In genomic region chr18:79393626-79394401, GRCh38 we compare ENCODE assay signal across 8 cellular contexts. TPM values are rescaled to one million over a fixed set of nuclear protein-coding genes. Genes with fewer than 3 reads are reported as not detected.
A peak's percentile ranks its signal among the peaks of the same experiment; 100 is the strongest.
DNase-seq lines count a peak whose midpoint lies in the region; ATAC-seq, FAIRE-seq and TF ChIP-seq lines count a peak whose summit lies in the region.

No MANE protein-coding gene starts in this region.

- peak overlapping the region; percentile 98 for H3K18ac ChIP-seq in mesendoderm (ENCODE audit: low read length)

- H3K27ac ChIP-seq in A549: peak overlapping the region; percentile 74 to 95
- no peak overlapping the region for H3K27ac ChIP-seq in mesendoderm (ENCODE audit: low read depth, low read length)
- H3K27ac ChIP-seq in testis: peak overlapping the region; percentile 72 to 83

- no peak overlapping the region for H4K8ac ChIP-seq in mesendoderm (ENCODE audit: low read depth, low read length)

- H3K36me3 ChIP-seq in mesendoderm (ENCODE audit: control insufficient read depth, insufficient read depth, low read length): no peaks in the 10 kb centered on the region
- H3K36me3 ChIP-seq in testis (ENCODE audit: low read depth, missing control alignments): no peaks in the 10 kb centered on the region

- H3K4ac ChIP-seq in mesendoderm (ENCODE audit: low read depth, low read length): peak overlapping the region; percentile 60

- H3K9me3 ChIP-seq in A549 (no peaks in the 10 kb centered on the region), testis (no peaks in the 10 kb centered on the region)

- no peak overlapping the region for H2BK15ac ChIP-seq in mesendoderm (replicated peaks; ENCODE audit: low read depth)

- H3K9me3 Mint-ChIP-seq in activated CD4-positive, alpha-beta memory T cell treated with anti-CD3 and anti-CD28 coated beads for 36 hours: no peaks in the 10 kb centered on the region

- no peak for TF ChIP-seq RAD21 in A549 (conservative IDR thresholded peaks at IDR 0.05 in 1 of 2, IDR thresholded peaks at IDR 0.05 in 1 of 2)

- no peaks in the 10 kb centered on the region for H3K79me1 ChIP-seq in mesendoderm (ENCODE audit: low read length)

- no peak overlapping the region for H4K5ac ChIP-seq in mesendoderm (ENCODE audit: low read length)

- CTCF ChIA-PET in A549 (lab: Yijun Ruan, JAX): interaction anchor here (0.8 to 3.1 kb wide), 4 partner anchors 9 to 136 kb away, joined by 4 to 17 read pairs (median 4); no protein-coding TSS in a partner anchor
- CTCF ChIA-PET in activated CD4-positive, alpha-beta memory T cell treated with anti-CD3 and anti-CD28 coated beads for 36 hours (lab: Charles Lee): interaction anchor here (0.8 to 2.1 kb wide), 12 partner anchors 12 to 249 kb away, joined by 3 to 22 read pairs (median 4); no protein-coding TSS in a partner anchor

- H3K4me3 Mint-ChIP-seq in activated CD4-positive, alpha-beta memory T cell treated with anti-CD3 and anti-CD28 coated beads for 36 hours: peak overlapping the region; percentile 77

- H3K4me2 ChIP-seq in A549: peak overlapping the region; percentile 97
- H3K4me2 ChIP-seq in mesendoderm (ENCODE audit: low read length): peak overlapping the region; percentile 50

- no peak overlapping the region for H2BK5ac ChIP-seq in mesendoderm (ENCODE audit: low read length)

- H3K9ac ChIP-seq in mesendoderm (ENCODE audit: low read length): peak overlapping the region; percentile 57

- WGBS in A549 (ENCODE audit: missing lambda C conversion rate): 3% methylated on average over 18 of the region's 67 CpGs
- whole genome bisulfite sequencing in mesendoderm (ENCODE audit: extremely low coverage, insufficient coverage, low lambda C conversion rate): no CpG with 5 or more reads among the region's 67 CpGs
- 0 to 1% methylated on average over 33 to 60 of the region's 67 CpGs for WGBS in testis, 2 donors

- H3K27me3 ChIP-seq in mesendoderm (ENCODE audit: insufficient read depth, low read length, poor library complexity) (peaks cover 42% of the 10 kb centered on the region), testis (no peaks in the 10 kb centered on the region)

- no peak for FAIRE-seq in A549 (lab: Jason Lieb, UNC)

- H3K4me1 Mint-ChIP-seq in activated CD4-positive, alpha-beta memory T cell treated with anti-CD3 and anti-CD28 coated beads for 36 hours (ENCODE audit: low read depth): peaks cover 24% of the 10 kb centered on the region

- peaks cover 12% of the 10 kb centered on the region for H3K36me3 Mint-ChIP-seq in activated CD4-positive, alpha-beta memory T cell treated with anti-CD3 and anti-CD28 coated beads for 36 hours

- no peak overlapping the region for H2BK120ac ChIP-seq in mesendoderm (ENCODE audit: low read depth, low read length)

- H3K56ac ChIP-seq in mesendoderm (ENCODE audit: low read length): peak overlapping the region; percentile 60

- intact Hi-C loops in activated CD4-positive, alpha-beta memory T cell treated with anti-CD3 and anti-CD28 coated beads for 36 hours (cut with micrococcal nuclease): loop anchor here (2.0 kb wide), 2 partner anchors 15 to 285 kb away; partner anchors contain the start of gene CTDP1
- intact Hi-C loops in testis (cut with DNase I; ENCODE audit: low total_unique reads): no loop called here

- in situ Hi-C loops in GM13977 (cut with MboI; ENCODE audit: low pct_unique_long_range_greater_than_20kb, low sequenced_read_pairs, unreplicated experiment): no loop called here

- POLR2A ChIA-PET in A549 (lab: Yijun Ruan, JAX): interaction anchor here (0.8 kb wide), 1 partner anchor 13 kb away, joined by 3 read pairs; no protein-coding TSS in a partner anchor
- POLR2A ChIA-PET in activated CD4-positive, alpha-beta memory T cell treated with anti-CD3 and anti-CD28 coated beads for 36 hours (lab: Charles Lee): interaction anchor here (0.6 to 7.5 kb wide), 8 partner anchors 8 to 286 kb away, joined by 3 to 63 read pairs (median 4); no protein-coding TSS in a partner anchor

- TF ChIP-seq POLR2A in A549 (IDR thresholded peaks at IDR 0.05; ENCODE audit: low read length) (no peak), testis (IDR thresholded peaks at IDR 0.05) (no peak)

- peak; percentile 64 to 71 for DNase-seq in A549 (ENCODE audit: low read depth in 1 of 2, low spot score in 1 of 2)
- peak; percentile 80 for DNase-seq in GM13977 (ENCODE audit: low spot score)
- DNase-seq in NCI-H1694 (lab: John Stamatoyannopoulos, UW): peak; percentile 38
- DNase-seq in activated CD4-positive, alpha-beta memory T cell treated with anti-CD3 and anti-CD28 coated beads for 36 hours: peak; percentile 67
- DNase-seq in epithelial cell of esophagus (ENCODE audit: low read depth): peak; percentile 63
- peak; percentile 88 for DNase-seq in mesendoderm
- peak; percentile 78 for DNase-seq in testis
- no peak for DNase-seq in cortex of kidney (lab: John Stamatoyannopoulos, UW)

- peak overlapping the region; percentile 52 for H3K4me3 ChIP-seq in A549
- H3K4me3 ChIP-seq in epithelial cell of esophagus (ENCODE audit: low read length): peak overlapping the region; percentile 36
- peak overlapping the region; percentile 30 for H3K4me3 ChIP-seq in mesendoderm (ENCODE audit: low read length)
- peak overlapping the region; percentile 54 to 64 for H3K4me3 ChIP-seq in testis

- H3K27ac Mint-ChIP-seq in activated CD4-positive, alpha-beta memory T cell treated with anti-CD3 and anti-CD28 coated beads for 36 hours: peak overlapping the region; percentile 74

- H3K23ac ChIP-seq in mesendoderm (ENCODE audit: low read length): no peak overlapping the region

- no peak overlapping the region for H2AK5ac ChIP-seq in mesendoderm (ENCODE audit: low read length)

- H3K4me1 ChIP-seq in A549 (no peaks in the 10 kb centered on the region), mesendoderm (ENCODE audit: control insufficient read depth, low read depth, low read length) (no peaks in the 10 kb centered on the region), testis (peaks cover 11% of the 10 kb centered on the region)

- peaks cover 4% of the 10 kb centered on the region for H3K27me3 Mint-ChIP-seq in activated CD4-positive, alpha-beta memory T cell treated with anti-CD3 and anti-CD28 coated beads for 36 hours

- peak; percentile 76 to 79 for ATAC-seq in A549

- no peaks in the 10 kb centered on the region for H3K79me2 ChIP-seq in mesendoderm (ENCODE audit: control insufficient read depth, insufficient read depth, low read length)

- TF ChIP-seq CTCF in A549 (IDR thresholded peaks at IDR 0.05) (no peak), GM13977 (IDR thresholded peaks at IDR 0.05; ENCODE audit: extremely low read depth, insufficient read depth, missing control alignments) (no peak), epithelial cell of esophagus (IDR thresholded peaks at IDR 0.05; ENCODE audit: insufficient read depth, low read depth, low read length, missing control alignments) (no peak), testis (IDR thresholded peaks at IDR 0.05) (no peak)

- no peak for TF ChIP-seq EP300 in A549 (IDR thresholded peaks at IDR 0.05)

TF ChIP-seq in A549, 52 proteins besides CTCF, POLR2A, EP300 and RAD21:
- TF ChIP-seq, protein P1, sequence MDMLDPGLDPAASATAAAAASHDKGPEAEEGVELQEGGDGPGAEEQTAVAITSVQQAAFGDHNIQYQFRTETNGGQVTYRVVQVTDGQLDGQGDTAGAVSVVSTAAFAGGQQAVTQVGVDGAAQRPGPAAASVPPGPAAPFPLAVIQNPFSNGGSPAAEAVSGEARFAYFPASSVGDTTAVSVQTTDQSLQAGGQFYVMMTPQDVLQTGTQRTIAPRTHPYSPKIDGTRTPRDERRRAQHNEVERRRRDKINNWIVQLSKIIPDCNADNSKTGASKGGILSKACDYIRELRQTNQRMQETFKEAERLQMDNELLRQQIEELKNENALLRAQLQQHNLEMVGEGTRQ (IDR thresholded peaks at IDR 0.05): peak; percentile 47; the same call in 1 of the 2 replicates
- TF ChIP-seq ZC3H11A (IDR thresholded peaks at IDR 0.05) (no peak), E2F6 (IDR thresholded peaks at IDR 0.05; ENCODE audit: borderline replicate concordance, low read depth) (peak; percentile 37; the same call in 1 of the 2 replicates), MAZ (IDR thresholded peaks at IDR 0.05; ENCODE audit: borderline replicate concordance, low read depth, low read length) (no peak)

RNA-seq across cellular contexts. Expression of gene NFATC1, which starts 1.9 kb away (rescaled TPM):
- polyA plus RNA-seq in A549 (2011; rRNA removed) (0.52 and 1.2 TPM in 2 replicates), A549 (2017; fragmentation: RNase III; extraction: RNeasy Plus Mini Kit Qiagen cat#74134 plus additional on column Dnase treatment) (1.7 to 2.3 TPM (median 2.0 TPM) in 3 replicates), testis (ENCODE audit: insufficient read depth, low read depth, low replicate concordance) (27.5 TPM)
- polyA plus RNA-seq in A549 (2012; cell fraction: cytosol; rRNA removed): 1.4 and 2.3 TPM in 2 replicates
- 3.2 and 4.6 TPM in 2 replicates for polyA plus RNA-seq in A549 (2012; cell fraction: nucleus; rRNA removed)
- 0.95 and 1.6 TPM in 2 replicates for polyA minus RNA-seq in A549 (2011; rRNA and poly(A)+ RNA removed)
- total RNA-seq in activated CD4-positive, alpha-beta memory T cell treated with anti-CD3 and anti-CD28 coated beads for 36 hours: 10 to 100 TPM; 83.7 to 85.4 TPM
- polyA plus RNA-seq in mesendoderm (2013, experiment 1 of 2): 2.1 TPM
- 2.1 TPM for polyA plus RNA-seq in mesendoderm (2013, experiment 2 of 2)
- total RNA-seq in testis: 10 to 100 TPM; 22.2 to 28.1 TPM
